ENCODE assay signal across 19 cellular contexts in the genomic region with DNA sequence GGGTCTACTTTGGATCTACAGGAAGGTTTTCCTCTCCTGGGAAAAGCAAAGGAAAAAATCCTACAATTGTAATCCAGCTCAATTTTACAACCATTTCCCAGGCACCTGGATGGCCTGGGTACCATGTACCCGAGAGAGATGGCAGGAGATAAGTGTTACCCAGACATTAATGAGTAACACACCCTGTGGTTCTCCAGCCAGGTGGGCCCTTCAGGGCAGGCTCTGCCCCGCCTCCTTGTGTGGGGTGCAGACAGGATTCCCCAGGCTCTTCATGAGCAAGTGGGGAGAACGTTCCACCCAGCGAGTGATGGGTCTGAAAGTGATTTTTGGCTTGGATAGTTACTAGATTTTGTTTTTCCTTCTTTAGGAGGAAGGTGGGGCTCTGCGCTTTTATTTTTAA.
DNase-seq lines count a peak whose midpoint lies in the region; ATAC-seq and TF ChIP-seq lines count a peak whose summit lies in the region.
"Had no signal": no experiment of that assay in that cellular context is flagged by ENCODE, and none has a peak within 500 bp of the region (broad histone marks: within the 10 kb centered on the region; RNA-seq: fewer than 3 reads in every experiment).

No MANE protein-coding gene starts in this region.

- no peak overlapping the region for H2AFZ ChIP-seq in osteoblast (ENCODE audit: low read length)
- H2AFZ ChIP-seq: GM23248 had no signal

- H3K36me3 Mint-ChIP-seq in chondrocyte (ENCODE audit: low read depth), result peaks cover 1% of the 10 kb centered on the region
- H3K36me3 Mint-ChIP-seq: CD8-positive, alpha-beta memory T cell had no signal

- 78 to 88% (median 82%) methylated on average over 5 of the region's 5 CpGs for WGBS in spleen, 5 donors

- TF ChIP-seq POLR2A in spleen (IDR thresholded peaks at IDR 0.05), result no peak

- H3K4me1 ChIP-seq in osteoblast (ENCODE audit: insufficient read depth, low read length), result no peaks in the 10 kb centered on the region
- H3K4me1 ChIP-seq in spleen, result no peaks in the 10 kb centered on the region

- no peak overlapping the region for H3K4me3 Mint-ChIP-seq in chondrocyte (ENCODE audit: unreplicated experiment)
- H3K4me3 Mint-ChIP-seq: B cell; CD8-positive, alpha-beta memory T cell had no signal

- H3K9me3 ChIP-seq in osteoblast (ENCODE audit: low read depth, low read length) (peaks cover 1% of the 10 kb centered on the region), spleen (peaks cover 0 to 16% (median 0%) of the 10 kb centered on the region in 8 donors)

- no peak for ATAC-seq in GM21390 (IDR thresholded peaks at IDR 0.05; ENCODE audit: unreplicated experiment)
- ATAC-seq: GM12878 had no signal

- H3K79me2 ChIP-seq in osteoblast (ENCODE audit: insufficient read depth, low read length), result no peaks in the 10 kb centered on the region

- H3K4me3 ChIP-seq in osteoblast (ENCODE audit: insufficient read depth, low read length), result no peak overlapping the region
- H3K4me3 ChIP-seq in spleen, result no peak overlapping the region
- no peak overlapping the region for H3K4me3 ChIP-seq in coronary artery
- H3K4me3 ChIP-seq: GM12878, GM23248 had no signal

- H3K27me3 ChIP-seq in osteoblast (ENCODE audit: insufficient read depth, low read length) (no peaks in the 10 kb centered on the region), spleen (replicated peaks in 1 of 7) (peaks cover 0 to 2% (median 0%) of the 10 kb centered on the region in 7 donors)

- TF ChIP-seq CTCF in chondrocyte (IDR thresholded peaks at IDR 0.05) (no peak), osteoblast (IDR thresholded peaks at IDR 0.05; ENCODE audit: extremely low read depth, low read depth, low read length) (no peak), spleen (IDR thresholded peaks at IDR 0.05 in 8 of 11, conservative IDR thresholded peaks at IDR 0.05 in 3 of 11) (no peak), GM20000 (IDR thresholded peaks at IDR 0.05; ENCODE audit: extremely low read depth, missing control alignments) (no peak), coronary artery (IDR thresholded peaks at IDR 0.05) (no peak)

- no peaks in the 10 kb centered on the region for H3K4me1 Mint-ChIP-seq in chondrocyte (ENCODE audit: low read depth)
- H3K4me1 Mint-ChIP-seq: B cell; CD4-positive, CD25-positive, alpha-beta regulatory T cell; CD8-positive, alpha-beta memory T cell had no signal

- DNase-seq in chondrocyte (ENCODE audit: low spot score) (peak; percentile 68), kidney tubule cell (ENCODE audit: low spot score) (peak; percentile 8), osteoblast (ENCODE audit: insufficient read length, low spot score, missing footprints) (peak; percentile 18), spleen (peak; percentile 38), GM20000 (ENCODE audit: low spot score) (no peak), coronary artery (ENCODE audit: low spot score) (no peak)
- DNase-seq: C1 segment of cervical spinal cord; CD4-positive, CD25-positive, alpha-beta regulatory T cell; CD8-positive, alpha-beta memory T cell; COR-L47; DMS 273 treated with DMSO at 0.1 percent for 48 hours; DMS53; DND-41; EL; GM23248; HCEC 1CT had no signal

- intact Hi-C loops in spleen (cut with DNase I; ENCODE audit: low total_unique reads), result no loop called here

- no peak overlapping the region for H3K27ac Mint-ChIP-seq in chondrocyte (ENCODE audit: unreplicated experiment)
- H3K27ac Mint-ChIP-seq: B cell; CD4-positive, CD25-positive, alpha-beta regulatory T cell; CD8-positive, alpha-beta memory T cell had no signal

- H3K9me3 Mint-ChIP-seq in chondrocyte (ENCODE audit: low read depth), result peaks cover 4% of the 10 kb centered on the region

- no peak overlapping the region for H3K27ac ChIP-seq in osteoblast (ENCODE audit: low read depth, low read length)
- no peak overlapping the region for H3K27ac ChIP-seq in spleen
- H3K27ac ChIP-seq in coronary artery, result no peak overlapping the region
- H3K27ac ChIP-seq: GM23248 had no signal

- H4K20me1 ChIP-seq in osteoblast (ENCODE audit: insufficient read depth, low read length), result no peaks in the 10 kb centered on the region

- H3K27me3 Mint-ChIP-seq in chondrocyte (ENCODE audit: low read depth), result no peaks in the 10 kb centered on the region
- H3K27me3 Mint-ChIP-seq: B cell; CD4-positive, CD25-positive, alpha-beta regulatory T cell had no signal

- no peak overlapping the region for H3K4me2 ChIP-seq in osteoblast (ENCODE audit: insufficient read depth, low read length)

- H3K36me3 ChIP-seq in osteoblast (ENCODE audit: insufficient read depth, low read length) (no peaks in the 10 kb centered on the region), spleen (no peaks in the 10 kb centered on the region)

Comparison
In these comparisons a context has a peak if more than half of its experiments do, and no peak if none do; other contexts are left out.
1. DNase-seq: peak in chondrocyte (single experiment), kidney tubule cell (single experiment), osteoblast (single experiment) and spleen (single experiment); none in GM20000 (single experiment) and coronary artery (single experiment).